ENCODE assay signal across 1 cellular context in the genomic region with DNA sequence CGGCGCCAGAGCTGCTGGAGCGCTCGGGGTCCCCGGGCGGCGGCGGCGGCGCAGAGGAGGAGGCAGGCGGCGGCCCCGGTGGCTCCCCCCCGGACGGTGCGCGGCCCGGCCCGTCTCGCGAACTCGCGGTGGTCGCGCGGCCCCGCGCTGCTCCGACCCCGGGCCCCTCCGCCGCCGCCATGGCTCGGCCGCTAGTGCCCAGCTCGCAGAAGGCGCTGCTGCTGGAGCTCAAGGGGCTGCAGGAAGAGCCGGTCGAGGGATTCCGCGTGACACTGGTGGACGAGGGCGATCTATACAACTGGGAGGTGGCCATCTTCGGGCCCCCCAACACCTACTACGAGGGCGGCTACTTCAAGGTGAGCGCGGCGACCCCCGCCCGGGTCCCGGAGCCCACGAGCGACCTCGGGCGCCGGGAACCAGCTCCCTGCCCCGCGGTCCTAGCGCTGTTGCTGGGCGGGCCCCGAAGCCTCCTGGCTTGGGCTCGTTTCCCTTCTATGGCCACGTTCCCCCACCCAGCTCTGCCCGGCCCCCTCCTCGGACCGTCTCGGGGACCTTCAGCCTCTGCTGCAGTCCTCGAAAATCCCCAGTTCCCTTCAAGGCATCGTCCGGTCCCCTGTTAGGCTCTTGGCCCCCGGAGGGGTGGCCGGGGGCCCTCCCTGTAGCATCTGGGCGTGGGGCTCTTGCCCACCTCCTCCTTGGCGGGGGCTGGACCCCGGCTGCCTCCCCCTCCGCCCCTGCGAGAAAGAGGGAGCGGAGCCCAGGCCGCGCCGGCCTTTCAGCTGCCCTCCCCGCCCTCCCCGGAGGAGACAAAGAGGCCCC.
A peak's percentile ranks its signal among the peaks of the same experiment; 100 is the strongest.
TF ChIP-seq lines count a peak whose summit lies in the region.

A gene with protein sequence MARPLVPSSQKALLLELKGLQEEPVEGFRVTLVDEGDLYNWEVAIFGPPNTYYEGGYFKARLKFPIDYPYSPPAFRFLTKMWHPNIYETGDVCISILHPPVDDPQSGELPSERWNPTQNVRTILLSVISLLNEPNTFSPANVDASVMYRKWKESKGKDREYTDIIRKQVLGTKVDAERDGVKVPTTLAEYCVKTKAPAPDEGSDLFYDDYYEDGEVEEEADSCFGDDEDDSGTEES (plus strand): TSS at position 8 of the 819 bp plus-strand sequence. CDS start 172 bp downstream, at position 180.

TF ChIP-seq in HepG2, 621 proteins besides CTCF, POLR2A, EP300 and RAD21 (continued from another document and continues in another):
- TF ChIP-seq, protein P1, sequence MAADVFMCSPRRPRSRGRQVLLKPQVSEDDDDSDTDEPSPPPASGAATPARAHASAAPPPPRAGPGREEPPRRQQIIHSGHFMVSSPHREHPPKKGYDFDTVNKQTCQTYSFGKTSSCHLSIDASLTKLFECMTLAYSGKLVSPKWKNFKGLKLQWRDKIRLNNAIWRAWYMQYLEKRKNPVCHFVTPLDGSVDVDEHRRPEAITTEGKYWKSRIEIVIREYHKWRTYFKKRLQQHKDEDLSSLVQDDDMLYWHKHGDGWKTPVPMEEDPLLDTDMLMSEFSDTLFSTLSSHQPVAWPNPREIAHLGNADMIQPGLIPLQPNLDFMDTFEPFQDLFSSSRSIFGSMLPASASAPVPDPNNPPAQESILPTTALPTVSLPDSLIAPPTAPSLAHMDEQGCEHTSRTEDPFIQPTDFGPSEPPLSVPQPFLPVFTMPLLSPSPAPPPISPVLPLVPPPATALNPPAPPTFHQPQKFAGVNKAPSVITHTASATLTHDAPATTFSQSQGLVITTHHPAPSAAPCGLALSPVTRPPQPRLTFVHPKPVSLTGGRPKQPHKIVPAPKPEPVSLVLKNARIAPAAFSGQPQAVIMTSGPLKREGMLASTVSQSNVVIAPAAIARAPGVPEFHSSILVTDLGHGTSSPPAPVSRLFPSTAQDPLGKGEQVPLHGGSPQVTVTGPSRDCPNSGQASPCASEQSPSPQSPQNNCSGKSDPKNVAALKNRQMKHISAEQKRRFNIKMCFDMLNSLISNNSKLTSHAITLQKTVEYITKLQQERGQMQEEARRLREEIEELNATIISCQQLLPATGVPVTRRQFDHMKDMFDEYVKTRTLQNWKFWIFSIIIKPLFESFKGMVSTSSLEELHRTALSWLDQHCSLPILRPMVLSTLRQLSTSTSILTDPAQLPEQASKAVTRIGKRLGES (CRISPR knock-in tag; IDR thresholded peaks at IDR 0.05; ENCODE audit: borderline replicate concordance) = no peak
- TF ChIP-seq TARDBP (CRISPR knock-in tag; IDR thresholded peaks at IDR 0.05) (no peak), YY1 (IDR thresholded peaks at IDR 0.05; ENCODE audit: insufficient read depth, insufficient replicate concordance, low read depth, low read length) (peak; percentile 6), KDM5B (CRISPR knock-in tag; IDR thresholded peaks at IDR 0.05; ENCODE audit: borderline replicate concordance) (peak; percentile 9; the same call in 1 of the 2 replicates), ATF7-NPFF (CRISPR knock-in tag; IDR thresholded peaks at IDR 0.05; ENCODE audit: low read depth) (no peak; the same call in 1 of the 2 replicates), ETV5 (CRISPR knock-in tag; IDR thresholded peaks at IDR 0.05; ENCODE audit: borderline replicate concordance) (0 out of 2 replicates have a peak, but pooled peaks have one; percentile 4), FOXM1 (CRISPR knock-in tag; IDR thresholded peaks at IDR 0.05) (no peak), ZNF225 (CRISPR knock-in tag; IDR thresholded peaks at IDR 0.05) (0 out of 2 replicates have a peak, but pooled peaks have one; percentile 0), SIX4 (CRISPR knock-in tag; IDR thresholded peaks at IDR 0.05) (no peak), ZSCAN21 (CRISPR knock-in tag; IDR thresholded peaks at IDR 0.05; ENCODE audit: borderline replicate concordance) (no peak), FOXK2 (IDR thresholded peaks at IDR 0.05) (no peak), STAT5B (CRISPR knock-in tag; IDR thresholded peaks at IDR 0.05) (no peak), ZNF549 (CRISPR knock-in tag; IDR thresholded peaks at IDR 0.05) (no peak), ARHGAP35 (CRISPR knock-in tag; IDR thresholded peaks at IDR 0.05; ENCODE audit: borderline replicate concordance) (no peak), ARNTL (CRISPR knock-in tag; IDR thresholded peaks at IDR 0.05) (no peak), CBX5 (CRISPR knock-in tag; IDR thresholded peaks at IDR 0.05; ENCODE audit: borderline replicate concordance) (no peak), PAWR (CRISPR knock-in tag; IDR thresholded peaks at IDR 0.05; ENCODE audit: borderline replicate concordance) (no peak), AGO2 (optimal IDR thresholded peaks at IDR 0.05; ENCODE audit: low read depth, low read length) (peak; percentile 59), ZFP36L1 (CRISPR knock-in tag; IDR thresholded peaks at IDR 0.05) (no peak), ZNF776 (CRISPR knock-in tag; IDR thresholded peaks at IDR 0.05) (0 out of 2 replicates have a peak, but pooled peaks have one; percentile 36), KLF6 (CRISPR knock-in tag; IDR thresholded peaks at IDR 0.05) (0 out of 2 replicates have a peak, but pooled peaks have one; percentile 35)
- TF ChIP-seq, protein P2, sequence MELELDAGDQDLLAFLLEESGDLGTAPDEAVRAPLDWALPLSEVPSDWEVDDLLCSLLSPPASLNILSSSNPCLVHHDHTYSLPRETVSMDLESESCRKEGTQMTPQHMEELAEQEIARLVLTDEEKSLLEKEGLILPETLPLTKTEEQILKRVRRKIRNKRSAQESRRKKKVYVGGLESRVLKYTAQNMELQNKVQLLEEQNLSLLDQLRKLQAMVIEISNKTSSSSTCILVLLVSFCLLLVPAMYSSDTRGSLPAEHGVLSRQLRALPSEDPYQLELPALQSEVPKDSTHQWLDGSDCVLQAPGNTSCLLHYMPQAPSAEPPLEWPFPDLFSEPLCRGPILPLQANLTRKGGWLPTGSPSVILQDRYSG (CRISPR knock-in tag; IDR thresholded peaks at IDR 0.05) = no peak
- TF ChIP-seq, protein P3, sequence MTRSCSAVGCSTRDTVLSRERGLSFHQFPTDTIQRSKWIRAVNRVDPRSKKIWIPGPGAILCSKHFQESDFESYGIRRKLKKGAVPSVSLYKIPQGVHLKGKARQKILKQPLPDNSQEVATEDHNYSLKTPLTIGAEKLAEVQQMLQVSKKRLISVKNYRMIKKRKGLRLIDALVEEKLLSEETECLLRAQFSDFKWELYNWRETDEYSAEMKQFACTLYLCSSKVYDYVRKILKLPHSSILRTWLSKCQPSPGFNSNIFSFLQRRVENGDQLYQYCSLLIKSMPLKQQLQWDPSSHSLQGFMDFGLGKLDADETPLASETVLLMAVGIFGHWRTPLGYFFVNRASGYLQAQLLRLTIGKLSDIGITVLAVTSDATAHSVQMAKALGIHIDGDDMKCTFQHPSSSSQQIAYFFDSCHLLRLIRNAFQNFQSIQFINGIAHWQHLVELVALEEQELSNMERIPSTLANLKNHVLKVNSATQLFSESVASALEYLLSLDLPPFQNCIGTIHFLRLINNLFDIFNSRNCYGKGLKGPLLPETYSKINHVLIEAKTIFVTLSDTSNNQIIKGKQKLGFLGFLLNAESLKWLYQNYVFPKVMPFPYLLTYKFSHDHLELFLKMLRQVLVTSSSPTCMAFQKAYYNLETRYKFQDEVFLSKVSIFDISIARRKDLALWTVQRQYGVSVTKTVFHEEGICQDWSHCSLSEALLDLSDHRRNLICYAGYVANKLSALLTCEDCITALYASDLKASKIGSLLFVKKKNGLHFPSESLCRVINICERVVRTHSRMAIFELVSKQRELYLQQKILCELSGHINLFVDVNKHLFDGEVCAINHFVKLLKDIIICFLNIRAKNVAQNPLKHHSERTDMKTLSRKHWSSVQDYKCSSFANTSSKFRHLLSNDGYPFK (CRISPR knock-in tag; IDR thresholded peaks at IDR 0.05; ENCODE audit: borderline replicate concordance) = 0 out of 2 replicates have a peak, but pooled peaks have one; percentile 1
- TF ChIP-seq, protein P4, sequence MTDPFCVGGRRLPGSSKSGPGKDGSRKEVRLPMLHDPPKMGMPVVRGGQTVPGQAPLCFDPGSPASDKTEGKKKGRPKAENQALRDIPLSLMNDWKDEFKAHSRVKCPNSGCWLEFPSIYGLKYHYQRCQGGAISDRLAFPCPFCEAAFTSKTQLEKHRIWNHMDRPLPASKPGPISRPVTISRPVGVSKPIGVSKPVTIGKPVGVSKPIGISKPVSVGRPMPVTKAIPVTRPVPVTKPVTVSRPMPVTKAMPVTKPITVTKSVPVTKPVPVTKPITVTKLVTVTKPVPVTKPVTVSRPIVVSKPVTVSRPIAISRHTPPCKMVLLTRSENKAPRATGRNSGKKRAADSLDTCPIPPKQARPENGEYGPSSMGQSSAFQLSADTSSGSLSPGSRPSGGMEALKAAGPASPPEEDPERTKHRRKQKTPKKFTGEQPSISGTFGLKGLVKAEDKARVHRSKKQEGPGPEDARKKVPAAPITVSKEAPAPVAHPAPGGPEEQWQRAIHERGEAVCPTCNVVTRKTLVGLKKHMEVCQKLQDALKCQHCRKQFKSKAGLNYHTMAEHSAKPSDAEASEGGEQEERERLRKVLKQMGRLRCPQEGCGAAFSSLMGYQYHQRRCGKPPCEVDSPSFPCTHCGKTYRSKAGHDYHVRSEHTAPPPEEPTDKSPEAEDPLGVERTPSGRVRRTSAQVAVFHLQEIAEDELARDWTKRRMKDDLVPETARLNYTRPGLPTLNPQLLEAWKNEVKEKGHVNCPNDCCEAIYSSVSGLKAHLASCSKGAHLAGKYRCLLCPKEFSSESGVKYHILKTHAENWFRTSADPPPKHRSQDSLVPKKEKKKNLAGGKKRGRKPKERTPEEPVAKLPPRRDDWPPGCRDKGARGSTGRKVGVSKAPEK (CRISPR knock-in tag; IDR thresholded peaks at IDR 0.05; ENCODE audit: borderline replicate concordance) = no peak
- TF ChIP-seq, protein P5, sequence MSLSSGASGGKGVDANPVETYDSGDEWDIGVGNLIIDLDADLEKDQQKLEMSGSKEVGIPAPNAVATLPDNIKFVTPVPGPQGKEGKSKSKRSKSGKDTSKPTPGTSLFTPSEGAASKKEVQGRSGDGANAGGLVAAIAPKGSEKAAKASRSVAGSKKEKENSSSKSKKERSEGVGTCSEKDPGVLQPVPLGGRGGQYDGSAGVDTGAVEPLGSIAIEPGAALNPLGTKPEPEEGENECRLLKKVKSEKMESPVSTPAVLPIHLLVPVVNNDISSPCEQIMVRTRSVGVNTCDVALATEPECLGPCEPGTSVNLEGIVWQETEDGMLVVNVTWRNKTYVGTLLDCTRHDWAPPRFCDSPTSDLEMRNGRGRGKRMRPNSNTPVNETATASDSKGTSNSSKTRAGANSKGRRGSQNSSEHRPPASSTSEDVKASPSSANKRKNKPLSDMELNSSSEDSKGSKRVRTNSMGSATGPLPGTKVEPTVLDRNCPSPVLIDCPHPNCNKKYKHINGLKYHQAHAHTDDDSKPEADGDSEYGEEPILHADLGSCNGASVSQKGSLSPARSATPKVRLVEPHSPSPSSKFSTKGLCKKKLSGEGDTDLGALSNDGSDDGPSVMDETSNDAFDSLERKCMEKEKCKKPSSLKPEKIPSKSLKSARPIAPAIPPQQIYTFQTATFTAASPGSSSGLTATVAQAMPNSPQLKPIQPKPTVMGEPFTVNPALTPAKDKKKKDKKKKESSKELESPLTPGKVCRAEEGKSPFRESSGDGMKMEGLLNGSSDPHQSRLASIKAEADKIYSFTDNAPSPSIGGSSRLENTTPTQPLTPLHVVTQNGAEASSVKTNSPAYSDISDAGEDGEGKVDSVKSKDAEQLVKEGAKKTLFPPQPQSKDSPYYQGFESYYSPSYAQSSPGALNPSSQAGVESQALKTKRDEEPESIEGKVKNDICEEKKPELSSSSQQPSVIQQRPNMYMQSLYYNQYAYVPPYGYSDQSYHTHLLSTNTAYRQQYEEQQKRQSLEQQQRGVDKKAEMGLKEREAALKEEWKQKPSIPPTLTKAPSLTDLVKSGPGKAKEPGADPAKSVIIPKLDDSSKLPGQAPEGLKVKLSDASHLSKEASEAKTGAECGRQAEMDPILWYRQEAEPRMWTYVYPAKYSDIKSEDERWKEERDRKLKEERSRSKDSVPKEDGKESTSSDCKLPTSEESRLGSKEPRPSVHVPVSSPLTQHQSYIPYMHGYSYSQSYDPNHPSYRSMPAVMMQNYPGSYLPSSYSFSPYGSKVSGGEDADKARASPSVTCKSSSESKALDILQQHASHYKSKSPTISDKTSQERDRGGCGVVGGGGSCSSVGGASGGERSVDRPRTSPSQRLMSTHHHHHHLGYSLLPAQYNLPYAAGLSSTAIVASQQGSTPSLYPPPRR (CRISPR knock-in tag; IDR thresholded peaks at IDR 0.05; ENCODE audit: borderline replicate concordance) = 0 out of 2 replicates have a peak, but pooled peaks have one; percentile 11
- TF ChIP-seq, protein P6, sequence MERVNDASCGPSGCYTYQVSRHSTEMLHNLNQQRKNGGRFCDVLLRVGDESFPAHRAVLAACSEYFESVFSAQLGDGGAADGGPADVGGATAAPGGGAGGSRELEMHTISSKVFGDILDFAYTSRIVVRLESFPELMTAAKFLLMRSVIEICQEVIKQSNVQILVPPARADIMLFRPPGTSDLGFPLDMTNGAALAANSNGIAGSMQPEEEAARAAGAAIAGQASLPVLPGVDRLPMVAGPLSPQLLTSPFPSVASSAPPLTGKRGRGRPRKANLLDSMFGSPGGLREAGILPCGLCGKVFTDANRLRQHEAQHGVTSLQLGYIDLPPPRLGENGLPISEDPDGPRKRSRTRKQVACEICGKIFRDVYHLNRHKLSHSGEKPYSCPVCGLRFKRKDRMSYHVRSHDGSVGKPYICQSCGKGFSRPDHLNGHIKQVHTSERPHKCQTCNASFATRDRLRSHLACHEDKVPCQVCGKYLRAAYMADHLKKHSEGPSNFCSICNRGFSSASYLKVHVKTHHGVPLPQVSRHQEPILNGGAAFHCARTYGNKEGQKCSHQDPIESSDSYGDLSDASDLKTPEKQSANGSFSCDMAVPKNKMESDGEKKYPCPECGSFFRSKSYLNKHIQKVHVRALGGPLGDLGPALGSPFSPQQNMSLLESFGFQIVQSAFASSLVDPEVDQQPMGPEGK (CRISPR knock-in tag; IDR thresholded peaks at IDR 0.05) = peak; percentile 29; the same call in 1 of the 2 replicates
- TF ChIP-seq, protein P7, sequence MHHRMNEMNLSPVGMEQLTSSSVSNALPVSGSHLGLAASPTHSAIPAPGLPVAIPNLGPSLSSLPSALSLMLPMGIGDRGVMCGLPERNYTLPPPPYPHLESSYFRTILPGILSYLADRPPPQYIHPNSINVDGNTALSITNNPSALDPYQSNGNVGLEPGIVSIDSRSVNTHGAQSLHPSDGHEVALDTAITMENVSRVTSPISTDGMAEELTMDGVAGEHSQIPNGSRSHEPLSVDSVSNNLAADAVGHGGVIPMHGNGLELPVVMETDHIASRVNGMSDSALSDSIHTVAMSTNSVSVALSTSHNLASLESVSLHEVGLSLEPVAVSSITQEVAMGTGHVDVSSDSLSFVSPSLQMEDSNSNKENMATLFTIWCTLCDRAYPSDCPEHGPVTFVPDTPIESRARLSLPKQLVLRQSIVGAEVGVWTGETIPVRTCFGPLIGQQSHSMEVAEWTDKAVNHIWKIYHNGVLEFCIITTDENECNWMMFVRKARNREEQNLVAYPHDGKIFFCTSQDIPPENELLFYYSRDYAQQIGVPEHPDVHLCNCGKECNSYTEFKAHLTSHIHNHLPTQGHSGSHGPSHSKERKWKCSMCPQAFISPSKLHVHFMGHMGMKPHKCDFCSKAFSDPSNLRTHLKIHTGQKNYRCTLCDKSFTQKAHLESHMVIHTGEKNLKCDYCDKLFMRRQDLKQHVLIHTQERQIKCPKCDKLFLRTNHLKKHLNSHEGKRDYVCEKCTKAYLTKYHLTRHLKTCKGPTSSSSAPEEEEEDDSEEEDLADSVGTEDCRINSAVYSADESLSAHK (CRISPR knock-in tag; IDR thresholded peaks at IDR 0.05; ENCODE audit: borderline replicate concordance) = no peak
